Comparison of ENCODE assay signal across 9 cellular contexts in the genomic region with DNA sequence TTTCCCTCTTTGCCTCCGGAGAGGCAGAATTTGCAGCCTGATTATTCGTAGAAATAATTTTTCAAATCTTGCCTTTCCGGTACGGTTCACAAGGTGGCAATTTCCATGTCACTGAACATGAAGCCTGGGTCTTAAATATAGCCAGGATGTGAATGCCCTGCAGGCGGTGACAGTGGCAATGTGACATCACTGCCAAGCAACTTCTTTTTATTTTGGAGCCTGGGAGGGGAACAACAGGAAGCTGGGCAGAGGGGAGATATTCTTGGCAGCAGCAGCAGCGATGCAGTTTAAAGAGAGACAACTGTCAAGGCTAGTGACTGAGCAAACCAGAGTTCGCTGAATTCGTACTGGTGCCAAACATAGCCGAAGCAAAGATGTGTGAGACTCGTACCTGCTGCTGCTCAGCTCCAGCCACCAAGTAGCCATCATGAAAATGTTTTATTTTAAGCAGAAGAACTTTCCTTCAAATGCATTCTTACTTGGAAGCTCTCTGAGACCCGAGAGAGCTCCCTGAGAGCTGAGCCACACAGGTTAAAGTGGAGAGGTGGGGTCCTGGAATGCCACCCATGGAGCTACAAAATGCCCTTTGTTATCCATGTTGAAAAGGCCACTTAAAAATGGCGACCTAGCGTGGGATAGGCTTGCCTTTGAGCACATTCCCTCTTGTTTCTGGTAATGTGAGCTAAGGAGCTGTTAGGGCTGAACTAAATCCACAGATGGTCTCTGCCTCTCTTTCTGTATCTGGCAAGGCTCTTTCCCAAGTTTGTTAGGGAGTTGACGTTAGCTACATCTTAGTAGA.
DNase-seq lines count a peak whose midpoint lies in the region; ATAC-seq and TF ChIP-seq lines count a peak whose summit lies in the region.
"Had no signal": no experiment of that assay in that cellular context is flagged by ENCODE, and none has a peak within 500 bp of the region (broad histone marks: within the 10 kb centered on the region; RNA-seq: fewer than 3 reads in every experiment).

No MANE protein-coding gene starts in this region.

- intact Hi-C loops in adrenal gland (cut with DNase I), result no loop called here
- intact Hi-C loops in esophagus squamous epithelium (cut with DNase I), result no loop called here
- intact Hi-C loops in esophagus muscularis mucosa (cut with DNase I), result no loop called here

- H3K9me3 ChIP-seq in adrenal gland (replicated peaks in 1 of 3), result no peaks in the 10 kb centered on the region
- H3K9me3 ChIP-seq in esophagus squamous epithelium, result no peaks in the 10 kb centered on the region
- no peaks in the 10 kb centered on the region for H3K9me3 ChIP-seq in esophagus muscularis mucosa

- H3K27ac Mint-ChIP-seq in naive B cell, result peak overlapping the region; percentile 81 to 96 (median 88)

- H3K4me1 Mint-ChIP-seq in naive B cell, result peaks cover 39 to 61% (median 53%) of the 10 kb centered on the region in 3 donors

- H3K27me3 ChIP-seq in adrenal gland, result no peaks in the 10 kb centered on the region
- H3K27me3 ChIP-seq in esophagus squamous epithelium, result no peaks in the 10 kb centered on the region
- H3K27me3 ChIP-seq in esophagus muscularis mucosa, result no peaks in the 10 kb centered on the region

- ATAC-seq in naive B cell (ENCODE audit: low read depth in 2 of 2) (peak; percentile 81 to 94), GM19328 (IDR thresholded peaks at IDR 0.05; ENCODE audit: unreplicated experiment) (no peak)

- H3K9me3 Mint-ChIP-seq in naive B cell, result no peaks in the 10 kb centered on the region

- TF ChIP-seq CTCF in NB4 (IDR thresholded peaks at IDR 0.05; ENCODE audit: low read depth, low read length), result no peak
- TF ChIP-seq CTCF in adrenal gland (IDR thresholded peaks at IDR 0.05), result no peak
- no peak for TF ChIP-seq CTCF in esophagus squamous epithelium (IDR thresholded peaks at IDR 0.05)
- no peak for TF ChIP-seq CTCF in esophagus muscularis mucosa (IDR thresholded peaks at IDR 0.05)

- H3K27ac ChIP-seq in adrenal gland (no peak overlapping the region), esophagus squamous epithelium (peak overlapping the region in 1 of 4 donors; percentile 33), esophagus muscularis mucosa (replicated peaks in 1 of 4) (no peak overlapping the region)

- no peak overlapping the region for H3K4me3 ChIP-seq in NB4 (ENCODE audit: low read depth, low read length)
- H3K4me3 ChIP-seq in adrenal gland, result no peak overlapping the region
- H3K4me3 ChIP-seq in esophagus squamous epithelium, result no peak overlapping the region
- no peak overlapping the region for H3K4me3 ChIP-seq in esophagus muscularis mucosa

- H3K27me3 Mint-ChIP-seq in naive B cell, result no peaks in the 10 kb centered on the region

- H3K36me3 ChIP-seq in adrenal gland (replicated peaks in 1 of 2), result no peaks in the 10 kb centered on the region
- peaks cover 0 to 34% (median 0%) of the 10 kb centered on the region in 3 donors for H3K36me3 ChIP-seq in esophagus squamous epithelium
- H3K36me3 ChIP-seq in esophagus muscularis mucosa, result no peaks in the 10 kb centered on the region

- H3K4me3 Mint-ChIP-seq in naive B cell, result peak overlapping the region; percentile 4 to 86 (median 72)

- H3K4me1 ChIP-seq in adrenal gland (replicated peaks in 1 of 2) (peaks cover 0 to 7% of the 10 kb centered on the region in 2 donors), esophagus squamous epithelium (peaks cover 0 to 27% (median 5%) of the 10 kb centered on the region in 3 donors), esophagus muscularis mucosa (peaks cover 0 to 12% (median 3%) of the 10 kb centered on the region in 4 donors)

- TF ChIP-seq EP300 in esophagus muscularis mucosa (IDR thresholded peaks at IDR 0.05), result no peak

- no peak for TF ChIP-seq POLR2A in NB4 (IDR thresholded peaks at IDR 0.05; ENCODE audit: extremely low read depth, insufficient read length)
- TF ChIP-seq POLR2A in adrenal gland (IDR thresholded peaks at IDR 0.05), result no peak
- no peak for TF ChIP-seq POLR2A in esophagus squamous epithelium (IDR thresholded peaks at IDR 0.05)
- TF ChIP-seq POLR2A in esophagus muscularis mucosa (IDR thresholded peaks at IDR 0.05; ENCODE audit: low read depth), result no peak

- H3K36me3 Mint-ChIP-seq in naive B cell, result no peaks in the 10 kb centered on the region

- 53 to 62% (median 58%) methylated on average over 14 of the region's 14 CpGs for WGBS in adrenal gland, 4 donors
- 62 to 75% methylated on average over 14 of the region's 14 CpGs for WGBS in esophagus squamous epithelium, 2 donors
- WGBS in esophagus muscularis mucosa, result 71% methylated on average over 14 of the region's 14 CpGs

- DNase-seq in EH (ENCODE audit: low read depth), result peak; percentile 56
- DNase-seq in NB4 (ENCODE audit: low read depth), result peak; percentile 13
- peak in 4 of 7 donors; percentile 9 to 62 (median 17) for DNase-seq in adrenal gland
- DNase-seq in naive B cell, result peak; percentile 31
- no peak for DNase-seq in esophagus squamous epithelium (lab: John Stamatoyannopoulos, UW)
- no peak for DNase-seq in esophagus muscularis mucosa (ENCODE audit: extremely low spot score)
- DNase-seq in NCI-H1048 (lab: John Stamatoyannopoulos, UW), result no peak
- DNase-seq: NCI-H1436 treated with DMSO at 0.1 percent for 48 hours had no signal

Comparison
In these comparisons a context has a peak if more than half of its experiments do, and no peak if none do; other contexts are left out.
1. DNase-seq: peak in EH (single experiment), NB4 (single experiment), adrenal gland (4 of 7) and naive B cell (single experiment); none in esophagus squamous epithelium (single experiment), esophagus muscularis mucosa (single experiment) and NCI-H1048 (single experiment).